ENCODE assay signal across 9 cellular contexts in the genomic region with DNA sequence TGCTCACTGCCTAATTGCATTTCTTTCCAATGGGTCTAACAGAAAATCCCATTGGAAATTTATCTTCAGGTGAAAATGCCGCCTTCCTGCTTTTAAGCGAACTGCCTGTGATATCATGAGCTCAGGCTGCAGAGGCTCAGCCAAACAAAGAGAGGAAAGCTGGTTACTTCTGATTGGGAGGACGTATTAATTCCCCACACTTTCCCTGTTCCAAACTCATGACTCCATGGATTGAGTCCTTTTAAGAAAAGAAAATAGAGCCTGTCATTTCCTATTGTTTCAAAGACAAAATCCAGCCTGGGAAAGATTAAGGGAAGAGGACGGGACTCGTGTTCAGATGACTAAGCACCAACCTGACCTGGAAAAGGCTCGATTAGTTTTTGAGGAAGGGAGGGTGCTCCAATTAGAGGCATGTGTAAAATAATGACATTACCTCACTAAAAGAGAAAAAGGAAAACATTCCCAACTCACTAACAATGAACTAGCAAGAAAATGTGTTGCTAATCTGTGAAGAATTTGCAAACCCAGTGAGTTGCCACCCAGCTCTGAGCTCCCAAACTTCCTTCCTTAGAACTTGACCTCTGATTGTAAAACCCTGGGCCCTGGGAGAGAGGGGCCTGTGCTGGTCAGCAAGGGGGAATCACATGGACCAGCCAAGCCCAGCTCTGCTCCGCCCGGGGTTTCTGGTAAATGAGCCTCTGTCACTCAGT.
DNase-seq lines count a peak whose midpoint lies in the region; ATAC-seq and TF ChIP-seq lines count a peak whose summit lies in the region.
"Had no signal": no experiment of that assay in that cellular context is flagged by ENCODE, and none has a peak within 500 bp of the region (broad histone marks: within the 10 kb centered on the region; RNA-seq: fewer than 3 reads in every experiment).

No MANE protein-coding gene starts in this region.

- ATAC-seq in SK-N-SH treated with all-trans-retinoic acid at 6 μM for 48 hours (peak; percentile 30), psoas muscle (peak; percentile 23 to 51 (median 42)), HG03108 (IDR thresholded peaks at IDR 0.05; ENCODE audit: unreplicated experiment) (no peak)

- peak overlapping the region; percentile 68 for H3K27ac ChIP-seq in psoas muscle

- no peaks in the 10 kb centered on the region for H3K9me3 ChIP-seq in psoas muscle

- WGBS in psoas muscle, 3 donors, result 52 to 62% (median 59%) methylated on average over 8 of the region's 8 CpGs

- in situ Hi-C loops in ACHN (cut with HindIII; ENCODE audit: low pct_ligation_motif_present, low pct_unique_long_range_greater_than_20kb, low sequenced_read_pairs), result no loop called here

- H3K27me3 ChIP-seq in psoas muscle (ENCODE audit: insufficient read depth in 3 of 3, low read length in 2 of 3), result no peaks in the 10 kb centered on the region

- peaks cover 17% of the 10 kb centered on the region for H3K4me1 ChIP-seq in psoas muscle

- H3K36me3 ChIP-seq in psoas muscle (ENCODE audit: insufficient read depth in 1 of 2, low read depth in 1 of 2), result no peaks in the 10 kb centered on the region

- DNase-seq in ELF-1 (ENCODE audit: low read depth, low spot score), result peak; percentile 12
- DNase-seq in fibroblast of villous mesenchyme (ENCODE audit: low read depth), result peak; percentile 97
- DNase-seq in psoas muscle, result peak in 1 of 2 donors; percentile 35
- DNase-seq in NCI-H2107 treated with DMSO at 0.1 percent for 48 hours (lab: John Stamatoyannopoulos, UW; ENCODE audit: unreplicated experiment), result no peak
- no peak for DNase-seq in NCI-H2107 (lab: John Stamatoyannopoulos, UW)
- no peak for DNase-seq in ACHN
- DNase-seq: NCI-H446 treated with DMSO at 0.1 percent for 48 hours had no signal

- no peak overlapping the region for H3K4me3 ChIP-seq in fibroblast of villous mesenchyme (ENCODE audit: low read depth, low read length)
- H3K4me3 ChIP-seq in psoas muscle, result no peak overlapping the region

- no peak for TF ChIP-seq CTCF in fibroblast of villous mesenchyme (IDR thresholded peaks at IDR 0.05; ENCODE audit: insufficient read depth, low read depth, low read length)
- no peak for TF ChIP-seq CTCF in psoas muscle (IDR thresholded peaks at IDR 0.05)

- intact Hi-C loops in psoas muscle (cut with DNase I), result loop anchor here in 1 of 2 donors (10.0 kb wide), 1 partner anchor 889 kb away; no protein-coding TSS in a partner anchor

TF ChIP-seq in SK-N-SH treated with all-trans-retinoic acid at 6 μM for 48 hours, 23 proteins besides CTCF, POLR2A, EP300 and RAD21:
- TF ChIP-seq SNAI2 (CRISPR knock-in tag; IDR thresholded peaks at IDR 0.05) (0 out of 2 replicates have a peak, but pooled peaks have one; percentile 17), ZNF70 (CRISPR knock-in tag; IDR thresholded peaks at IDR 0.05) (no peak)

Comparison
In these comparisons a context has a peak if more than half of its experiments do, and no peak if none do; other contexts are left out.
1. DNase-seq: peak in ELF-1 (single experiment) and fibroblast of villous mesenchyme (single experiment); none in NCI-H2107 treated with DMSO at 0.1 percent for 48 hours (single experiment), NCI-H2107 (single experiment) and ACHN (single experiment).